Comparison of ENCODE assay signal across 7 cellular contexts in the genomic region with DNA sequence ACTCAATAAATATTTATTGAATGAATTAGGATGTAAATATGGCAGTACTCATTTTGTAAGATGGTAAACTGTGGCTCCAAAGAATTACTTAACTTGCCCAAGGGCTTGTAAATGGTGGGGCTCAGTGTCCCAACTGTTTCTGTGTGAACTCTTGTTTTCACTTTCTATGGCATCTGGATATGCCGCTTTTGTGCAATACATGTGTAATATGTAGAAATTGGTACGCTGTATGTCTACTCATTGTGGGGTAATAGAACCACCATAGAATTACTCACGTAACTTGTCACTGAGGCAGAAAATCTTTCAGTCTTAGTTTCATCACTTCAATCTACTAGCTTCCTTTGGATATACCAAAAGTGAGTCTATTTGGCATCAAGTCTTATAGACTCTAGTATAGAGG. TPM values are rescaled to one million over a fixed set of nuclear protein-coding genes. Genes with fewer than 3 reads are reported as not detected.
DNase-seq lines count a peak whose midpoint lies in the region; ATAC-seq and TF ChIP-seq lines count a peak whose summit lies in the region.

No MANE protein-coding gene starts in this region.

- H3K27ac ChIP-seq in fibroblast of lung (ENCODE audit: insufficient read depth, low read length), result peak overlapping the region; percentile 8
- peak overlapping the region; percentile 88 to 95 (median 93) for H3K27ac ChIP-seq in spleen

- no peaks in the 10 kb centered on the region for H3K9me3 ChIP-seq in fibroblast of lung (ENCODE audit: control insufficient read depth, insufficient read depth, low read depth, low read length)
- no peaks in the 10 kb centered on the region for H3K9me3 ChIP-seq in spleen

- no peak for ATAC-seq in T-cell (replicated peaks in 1 of 4)
- no peak for ATAC-seq in GM21390 (IDR thresholded peaks at IDR 0.05; ENCODE audit: unreplicated experiment)
- no peak for ATAC-seq in GM19397 (IDR thresholded peaks at IDR 0.05; ENCODE audit: unreplicated experiment)

- H3K27me3 ChIP-seq in fibroblast of lung (ENCODE audit: control insufficient read depth, insufficient read depth, low read length) (no peaks in the 10 kb centered on the region), spleen (replicated peaks in 1 of 7) (no peaks in the 10 kb centered on the region)

- no peaks in the 10 kb centered on the region for H3K9me3 Mint-ChIP-seq in T-cell

- H3K36me3 Mint-ChIP-seq in T-cell, result peaks cover 16% of the 10 kb centered on the region

- WGBS in spleen, 5 donors, result 32 to 68% (median 46%) methylated on average over 3 of the region's 3 CpGs

- peaks cover 2% of the 10 kb centered on the region for H3K4me1 ChIP-seq in fibroblast of lung (ENCODE audit: control insufficient read depth, extremely low read depth, insufficient read depth, low read length)
- H3K4me1 ChIP-seq in spleen, result peaks cover 11 to 59% (median 33%) of the 10 kb centered on the region in 6 donors

- no peaks in the 10 kb centered on the region for H3K27me3 Mint-ChIP-seq in T-cell

- CTCF ChIA-PET in T-cell (lab: Charles Lee), result interaction anchor here in 1 of 2 donors (0.6 kb wide), 1 partner anchor 1319 kb away, joined by 3 read pairs; no protein-coding TSS in a partner anchor

- H3K27ac Mint-ChIP-seq in T-cell, result peak overlapping the region; percentile 97 to 100

- H2AFZ ChIP-seq in fibroblast of lung (ENCODE audit: low read length), result no peak overlapping the region

- DNase-seq in HFF-Myc (ENCODE audit: extremely low read depth, low read depth) (no peak), T-cell (no peak), fibroblast of lung (ENCODE audit: low read depth in 2 of 2) (peak in 1 of 2 donors; percentile 27), spleen (no peak), hypothalamus (lab: John Stamatoyannopoulos, UW) (no peak)

- H3K4me3 Mint-ChIP-seq in T-cell, result peak overlapping the region; percentile 99 to 100 (median 99)

- no peak for TF ChIP-seq POLR2A in spleen (IDR thresholded peaks at IDR 0.05)

- H3K4me3 ChIP-seq in HFF-Myc (replicated peaks; ENCODE audit: low read depth, low read length) (peak overlapping the region; percentile 96), fibroblast of lung (replicated peaks in 1 of 4; ENCODE audit: control extremely low read depth in 1 of 4, insufficient read depth in 1 of 4, low read depth in 3 of 4, low read length in 4 of 4) (peak overlapping the region; percentile 64 to 98 (median 80)), spleen (peak overlapping the region; percentile 52 to 82 (median 70))

- H3K79me2 ChIP-seq in fibroblast of lung (ENCODE audit: control insufficient read depth, insufficient read depth, low read length), result peaks cover 27% of the 10 kb centered on the region

- peaks cover 4% of the 10 kb centered on the region for H3K36me3 ChIP-seq in fibroblast of lung (ENCODE audit: control insufficient read depth, insufficient read depth, low read length)
- peaks cover 0 to 43% (median 26%) of the 10 kb centered on the region in 6 donors for H3K36me3 ChIP-seq in spleen

- peak overlapping the region; percentile 69 for H3K4me2 ChIP-seq in fibroblast of lung (ENCODE audit: extremely low read depth, insufficient read depth, low read length)

- H4K20me1 ChIP-seq in fibroblast of lung (ENCODE audit: control insufficient read depth, extremely low read depth, insufficient read depth, low read length), result no peaks in the 10 kb centered on the region

- H3K9ac ChIP-seq in fibroblast of lung (ENCODE audit: insufficient read depth, low read length), result no peak overlapping the region

- TF ChIP-seq CTCF in HFF-Myc (IDR thresholded peaks at IDR 0.05; ENCODE audit: low read depth, low read length, missing control alignments) (no peak), fibroblast of lung (conservative IDR thresholded peaks at IDR 0.05 in 1 of 2, IDR thresholded peaks at IDR 0.05 in 1 of 2; ENCODE audit: low read depth in 1 of 2, low read length in 2 of 2) (no peak), spleen (IDR thresholded peaks at IDR 0.05 in 8 of 11, conservative IDR thresholded peaks at IDR 0.05 in 3 of 11) (no peak)

- POLR2A ChIA-PET in T-cell (lab: Charles Lee), result interaction anchor here (0.7 to 0.8 kb wide), 2 partner anchors 41 to 199 kb away, joined by 3 to 5 read pairs; a partner anchor contains a TSS

- peaks cover 40 to 47% (median 42%) of the 10 kb centered on the region in 3 donors for H3K4me1 Mint-ChIP-seq in T-cell

- intact Hi-C loops in spleen (cut with DNase I; ENCODE audit: low total_unique reads), result no loop called here

RNA-seq across cellular contexts. Expression of a gene that starts 1.0 kb away (rescaled TPM):
- 100 to 1,000 TPM; 100 to 153 (median 105) TPM for total RNA-seq in T-cell
- 32.6 and 37.0 TPM in 2 replicates for total RNA-seq in fibroblast of lung
- 25.6 and 28.8 TPM in 2 replicates for polyA plus RNA-seq in fibroblast of lung
- 24.9 and 29.3 TPM in 2 replicates for polyA plus RNA-seq in fibroblast of lung (2012)
- polyA minus RNA-seq in fibroblast of lung (ENCODE audit: low replicate concordance), result 26.6 and 27.2 TPM in 2 replicates
- 100 to 1,000 TPM in 2 of 7 donors, 10 to 100 TPM in 5; 60.9 to 107 (median 78.2) TPM for total RNA-seq in spleen
- 10 to 100 TPM; 28.8 to 67.3 (median 54.1) TPM for polyA plus RNA-seq in spleen

RNA-seq across cellular contexts. Expression of a gene that starts 28.6 kb away (rescaled TPM):
- total RNA-seq in T-cell (10 to 100 TPM; 51.9 to 75.0 (median 66.8) TPM), fibroblast of lung (53.7 and 54.7 TPM in 2 replicates), spleen (10 to 100 TPM; 39.3 to 49.4 (median 43.7) TPM)
- polyA plus RNA-seq in fibroblast of lung (74.1 and 82.2 TPM in 2 replicates), spleen (100 to 1,000 TPM in 2 of 3 donors, 10 to 100 TPM in 1; 88.9 to 116 (median 112) TPM)
- polyA plus RNA-seq in fibroblast of lung (2012), result 101 and 111 TPM in 2 replicates
- polyA minus RNA-seq in fibroblast of lung (ENCODE audit: low replicate concordance), result 2.7 and 21.9 TPM in 2 replicates

RNA-seq across cellular contexts. Expression of a gene that starts 40.0 kb away (rescaled TPM):
- total RNA-seq in T-cell (1 to 10 TPM in 4 of 5 donors, under 1 TPM in 1; 0.63 to 2.9 (median 1.3) TPM), fibroblast of lung (5.1 and 10.4 TPM in 2 replicates), spleen (1 to 10 TPM in 5 of 7 donors, under 1 TPM in 1, not detected in 1; 0.97 to 3.9 (median 2.9) TPM)
- polyA plus RNA-seq in fibroblast of lung (15.3 and 15.4 TPM in 2 replicates), spleen (1 to 10 TPM in 2 of 3 donors, under 1 TPM in 1; 0.83 to 1.5 (median 1.3) TPM)
- polyA plus RNA-seq in fibroblast of lung (2012), result 7.6 and 7.9 TPM in 2 replicates
- 14.0 and 16.7 TPM in 2 replicates for polyA minus RNA-seq in fibroblast of lung (ENCODE audit: low replicate concordance)

RNA-seq across cellular contexts. Expression of a gene that starts 41.6 kb away (rescaled TPM):
- total RNA-seq in T-cell, result 10 to 100 TPM; 44.2 to 50.6 (median 46.7) TPM
- total RNA-seq in fibroblast of lung, result 6.7 and 12.1 TPM in 2 replicates
- 13.4 and 16.7 TPM in 2 replicates for polyA plus RNA-seq in fibroblast of lung
- polyA plus RNA-seq in fibroblast of lung (2012), result 9.5 and 11.4 TPM in 2 replicates
- 14.5 and 24.4 TPM in 2 replicates for polyA minus RNA-seq in fibroblast of lung (ENCODE audit: low replicate concordance)
- 10 to 100 TPM; 23.8 to 42.4 (median 32.8) TPM for total RNA-seq in spleen
- polyA plus RNA-seq in spleen, result 1 to 10 TPM; 3.8 to 7.4 (median 4.3) TPM

RNA-seq across cellular contexts. Expression of a gene that starts 49.7 kb away (rescaled TPM):
- 1 to 10 TPM; 2.1 to 4.1 (median 3.2) TPM for total RNA-seq in T-cell
- 32.0 and 36.5 TPM in 2 replicates for total RNA-seq in fibroblast of lung
- 16.3 and 42.8 TPM in 2 replicates for polyA plus RNA-seq in fibroblast of lung
- 18.4 and 38.7 TPM in 2 replicates for polyA plus RNA-seq in fibroblast of lung (2012)
- polyA minus RNA-seq in fibroblast of lung (ENCODE audit: low replicate concordance), result 8.1 TPM in 1 of 2 replicates, not detected in the other
- total RNA-seq in spleen, result 10 to 100 TPM; 15.1 to 42.8 (median 28.7) TPM
- polyA plus RNA-seq in spleen, result 10 to 100 TPM; 23.4 to 46.7 (median 37.4) TPM
